Comparison of ENCODE assay signal across 10 cellular contexts in genomic region chr7:11473220-11473619, GRCh38.
"Had no signal": no experiment of that assay in that cellular context is flagged by ENCODE, and none has a peak within 500 bp of the region (broad histone marks: within the 10 kb centered on the region; RNA-seq: fewer than 3 reads in every experiment).

No MANE protein-coding gene starts in this region.

- H3K4me3 ChIP-seq: GM23248, GM23338, HAP-1 had no signal

- H3K9me3 ChIP-seq: HAP-1 had no signal

- H3K27ac ChIP-seq: GM23248 had no signal

- H3K4me2 ChIP-seq: GM23338 had no signal

- H3K9ac ChIP-seq: GM23248 had no signal

- H3K36me3 ChIP-seq: HAP-1 had no signal

- FAIRE-seq: H1 had no signal

- H2AFZ ChIP-seq: GM23248, GM23338 had no signal

- ATAC-seq: GM23338, HCT116 had no signal

- H3K27ac Mint-ChIP-seq: GM23338, H9, HFFc6 had no signal

- DNase-seq: GM23248, GOT3, H7, H9, HCEC 1CT, HFFc6 had no signal

- H3K9me3 Mint-ChIP-seq: GM23338, H9 had no signal

- H3K4me1 ChIP-seq: HAP-1 had no signal
